Comparison of ENCODE assay signal across 18 cellular contexts in the genomic region with DNA sequence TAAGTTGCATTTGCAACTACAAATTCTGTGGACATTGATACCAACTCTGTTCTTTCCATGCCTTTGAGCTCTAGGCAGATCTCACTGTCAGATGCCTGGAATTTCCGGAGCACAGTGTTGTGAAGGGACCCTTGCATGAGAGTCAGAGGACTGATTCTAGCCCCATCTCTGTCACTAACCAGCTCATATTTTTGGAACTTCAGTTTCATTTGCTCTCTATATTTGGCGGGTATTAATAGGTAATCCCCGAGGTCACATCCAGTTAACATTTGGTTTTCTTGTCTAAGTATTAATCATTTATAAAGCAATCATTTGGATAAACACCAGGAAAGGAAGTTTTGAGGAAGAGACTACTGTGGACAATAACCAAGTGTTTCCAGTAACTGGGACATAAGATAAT.
DNase-seq lines count a peak whose midpoint lies in the region; ATAC-seq, FAIRE-seq and TF ChIP-seq lines count a peak whose summit lies in the region.
"Had no signal": no experiment of that assay in that cellular context is flagged by ENCODE, and none has a peak within 500 bp of the region (broad histone marks: within the 10 kb centered on the region; RNA-seq: fewer than 3 reads in every experiment).

No MANE protein-coding gene starts in this region.

- intact Hi-C loops in pancreas (cut with DNase I), result no loop called here

- FAIRE-seq in H1 (lab: Jason Lieb, UNC) (no peak), pancreas (lab: Jason Lieb, UNC) (no peak)

- H2BK120ac ChIP-seq in H1 (replicated peaks; ENCODE audit: low read depth, low read length), result no peak overlapping the region

- H3K4ac ChIP-seq in H1 (replicated peaks; ENCODE audit: insufficient read length, low read depth, low read length), result no peak overlapping the region

- DNase-seq in H1 (ENCODE audit: low read depth in 1 of 2, low spot score in 2 of 2) (no peak), pancreas (no peak), caudate nucleus (lab: John Stamatoyannopoulos, UW) (no peak)
- no peak for DNase-seq in activated CD8-positive, alpha-beta memory T cell treated with anti-CD3 and anti-CD28 coated beads, Interleukin-2, amount 10 ng/mL, durations not matched to agents 7 days and 5 days
- DNase-seq: activated CD8-positive, alpha-beta T cell treated with anti-CD3 and anti-CD28 coated beads, Interleukin-2, amount 10 ng/mL, durations not matched to agents 7 days and 5 days; activated effector memory CD4-positive, alpha-beta T cell treated with Interleukin-2 at 50 U/mL for 16 hours; erythroblast; GOT3; hypothalamus; KG1; NCI-H1694; NCI-H526 had no signal

- H2AK5ac ChIP-seq in H1 (ENCODE audit: low read depth, low read length), result no peak overlapping the region

- no peaks in the 10 kb centered on the region for H3K4me1 Mint-ChIP-seq in activated CD8-positive, alpha-beta memory T cell treated with anti-CD3 and anti-CD28 coated beads, Interleukin-2, amount 10 ng/mL, durations not matched to agents 7 days and 5 days
- H3K4me1 Mint-ChIP-seq: memory B cell had no signal

- peaks cover 24% of the 10 kb centered on the region for H3K36me3 Mint-ChIP-seq in activated CD8-positive, alpha-beta memory T cell treated with anti-CD3 and anti-CD28 coated beads, Interleukin-2, amount 10 ng/mL, durations not matched to agents 7 days and 5 days

- H3K27me3 ChIP-seq in H1 (replicated peaks in 1 of 4; ENCODE audit: control insufficient read depth in 3 of 4, extremely low read depth in 1 of 4, insufficient read depth in 3 of 4, low read length in 3 of 4), result no peaks in the 10 kb centered on the region
- no peaks in the 10 kb centered on the region for H3K27me3 ChIP-seq in pancreas
- H3K27me3 ChIP-seq: cardiac muscle cell had no signal

- no peak overlapping the region for H2BK5ac ChIP-seq in H1 (ENCODE audit: low read depth, low read length)

- WGBS in H1 (ENCODE audit: extremely low coverage in 1 of 2, insufficient coverage in 1 of 2, insufficient read length in 1 of 2, insufficient replicate concordance in 2 of 2, low coverage in 1 of 2, low lambda C conversion rate in 2 of 2, missing lambda C conversion rate in 1 of 2), 2 experiments, result 90% methylated on average over 3 of the region's 3 CpGs; no CpG with 5 or more reads in 1 of the 2 experiments
- WGBS in pancreas, 2 donors, result 32 to 58% methylated on average over 3 of the region's 3 CpGs

- POLR2A ChIA-PET in H1 (lab: Charles Lee; ENCODE audit: partially characterized antibody), result no interaction called here

- no peak overlapping the region for H3K56ac ChIP-seq in H1 (replicated peaks; ENCODE audit: insufficient read length, low read depth, low read length)

- H3K9me3 Mint-ChIP-seq in activated CD8-positive, alpha-beta memory T cell treated with anti-CD3 and anti-CD28 coated beads, Interleukin-2, amount 10 ng/mL, durations not matched to agents 7 days and 5 days (ENCODE audit: low read depth), result no peaks in the 10 kb centered on the region

- no peak for TF ChIP-seq EP300 in H1 (IDR thresholded peaks at IDR 0.05; ENCODE audit: borderline replicate concordance in 1 of 2, low read depth in 2 of 2, low read length in 2 of 2)

- H3K4me1 ChIP-seq in H1 (replicated peaks in 1 of 4; ENCODE audit: control insufficient read depth in 3 of 4, insufficient read depth in 4 of 4, low read length in 3 of 4) (peaks cover 0 to 4% (median 2%) of the 10 kb centered on the region in 4 experiments; a peak in 3 of 7 replicates), pancreas (peaks cover 3 to 38% (median 23%) of the 10 kb centered on the region in 3 donors)

- no peaks in the 10 kb centered on the region for H3K9me3 ChIP-seq in H1 (ENCODE audit: insufficient read depth in 2 of 2, low read depth in 1 of 2, low read length in 1 of 2)
- no peaks in the 10 kb centered on the region for H3K9me3 ChIP-seq in pancreas

- TF ChIP-seq POLR2A in H1 (IDR thresholded peaks at IDR 0.05; ENCODE audit: control extremely low read depth in 1 of 2, low read depth in 2 of 2, low read length in 2 of 2), result no peak

- no peak overlapping the region for H3K4me2 ChIP-seq in H1 (ENCODE audit: insufficient read depth in 1 of 2, low read depth in 2 of 2, low read length in 2 of 2)

- no peaks in the 10 kb centered on the region for H3K23me2 ChIP-seq in H1 (ENCODE audit: low read depth, low read length)

- no peak for TF ChIP-seq RAD21 in H1 (IDR thresholded peaks at IDR 0.05 in 1 of 2, conservative IDR thresholded peaks at IDR 0.05 in 1 of 2; ENCODE audit: low read depth in 2 of 2, low read length in 2 of 2)

- TF ChIP-seq CTCF in H1 (IDR thresholded peaks at IDR 0.05; ENCODE audit: control extremely low read depth in 1 of 3, insufficient read depth in 1 of 3, low read depth in 1 of 3, low read length in 3 of 3) (no peak), pancreas (IDR thresholded peaks at IDR 0.05) (no peak)

- no peak overlapping the region for H2BK12ac ChIP-seq in H1 (ENCODE audit: low read depth, low read length)

- peak; percentile 64 for ATAC-seq in GM19463 (IDR thresholded peaks at IDR 0.05; ENCODE audit: unreplicated experiment)
- ATAC-seq in HG03135 (IDR thresholded peaks at IDR 0.05; ENCODE audit: unreplicated experiment), result peak; percentile 63
- peak; percentile 24 to 68 (median 51) for ATAC-seq in pancreas
- ATAC-seq in activated CD8-positive, alpha-beta memory T cell treated with anti-CD3 and anti-CD28 coated beads, Interleukin-2, amount 10 ng/mL, durations not matched to agents 7 days and 5 days, result no peak
- ATAC-seq in GM21390 (IDR thresholded peaks at IDR 0.05; ENCODE audit: unreplicated experiment), result no peak
- ATAC-seq: activated CD8-positive, alpha-beta T cell treated with anti-CD3 and anti-CD28 coated beads, Interleukin-2, amount 10 ng/mL, durations not matched to agents 7 days and 5 days had no signal

- no peak overlapping the region for H2BK20ac ChIP-seq in H1 (ENCODE audit: low read length)

- no peak overlapping the region for H3K4me3 Mint-ChIP-seq in activated CD8-positive, alpha-beta memory T cell treated with anti-CD3 and anti-CD28 coated beads, Interleukin-2, amount 10 ng/mL, durations not matched to agents 7 days and 5 days
- H3K4me3 Mint-ChIP-seq: activated CD8-positive, alpha-beta T cell treated with anti-CD3 and anti-CD28 coated beads, Interleukin-2, amount 10 ng/mL, durations not matched to agents 7 days and 5 days; memory B cell had no signal

- H4K5ac ChIP-seq in H1 (ENCODE audit: insufficient read length, low read depth, low read length), result no peak overlapping the region

- no peak overlapping the region for H4K8ac ChIP-seq in H1 (ENCODE audit: extremely low read depth, insufficient read depth, low read length)

- H2AFZ ChIP-seq in H1 (ENCODE audit: low read length), result no peak overlapping the region

- H2BK15ac ChIP-seq in H1 (ENCODE audit: low read length), result no peak overlapping the region

- H3K27me3 Mint-ChIP-seq in activated CD8-positive, alpha-beta memory T cell treated with anti-CD3 and anti-CD28 coated beads, Interleukin-2, amount 10 ng/mL, durations not matched to agents 7 days and 5 days, result no peaks in the 10 kb centered on the region
- H3K27me3 Mint-ChIP-seq: memory B cell had no signal

- H3K27ac ChIP-seq in H1 (ENCODE audit: low read depth, low read length) (peak overlapping the region; percentile 35; the same call in 1 of the 2 replicates), pancreas (peak overlapping the region in 3 of 4 donors; percentile 4 to 63 (median 50)), caudate nucleus (ENCODE audit: low read depth, low read length) (no peak overlapping the region)
- H3K27ac ChIP-seq: C4-2B, cardiac muscle cell had no signal

- H3K27ac Mint-ChIP-seq in activated CD8-positive, alpha-beta memory T cell treated with anti-CD3 and anti-CD28 coated beads, Interleukin-2, amount 10 ng/mL, durations not matched to agents 7 days and 5 days, result no peak overlapping the region
- H3K27ac Mint-ChIP-seq: activated CD8-positive, alpha-beta T cell treated with anti-CD3 and anti-CD28 coated beads, Interleukin-2, amount 10 ng/mL, durations not matched to agents 7 days and 5 days; memory B cell had no signal

- CTCF ChIA-PET in H1 (lab: Charles Lee; ENCODE audit: partially characterized antibody), result interaction anchor here (0.6 kb wide), 1 partner anchor 943 kb away, joined by 3 read pairs; no protein-coding TSS in a partner anchor
- CTCF ChIA-PET in activated CD8-positive, alpha-beta memory T cell treated with anti-CD3 and anti-CD28 coated beads, Interleukin-2, amount 10 ng/mL, durations not matched to agents 7 days and 5 days (lab: Charles Lee), result no interaction called here

- no peak overlapping the region for H3K23ac ChIP-seq in H1 (ENCODE audit: insufficient read length)

- H3K4me3 ChIP-seq in H1 (ENCODE audit: extremely low read depth in 1 of 4, insufficient read depth in 2 of 4, low read depth in 3 of 4, low read length in 4 of 4) (no peak overlapping the region), pancreas (no peak overlapping the region)
- H3K4me3 ChIP-seq: cardiac muscle cell had no signal

- no peak overlapping the region for H3K18ac ChIP-seq in H1 (ENCODE audit: extremely low read depth, low read length)

- no peak overlapping the region for H3K14ac ChIP-seq in H1 (ENCODE audit: insufficient read length)

- H3K79me1 ChIP-seq in H1 (ENCODE audit: low read depth, low read length), result no peaks in the 10 kb centered on the region

- no peak overlapping the region for H4K91ac ChIP-seq in H1 (replicated peaks; ENCODE audit: insufficient read length, low read length)

- H3K36me3 ChIP-seq in H1 (ENCODE audit: control insufficient read depth in 2 of 4, insufficient read depth in 4 of 4, low read length in 3 of 4), result peaks cover 0 to 17% (median 5%) of the 10 kb centered on the region in 4 experiments; a peak in 3 of 8 replicates
- no peaks in the 10 kb centered on the region for H3K36me3 ChIP-seq in pancreas
- H3K36me3 ChIP-seq: cardiac muscle cell had no signal

- H3K9ac ChIP-seq in H1 (replicated peaks in 1 of 4; ENCODE audit: extremely low read depth in 1 of 4, low read depth in 3 of 4, low read length in 3 of 4), result no peak overlapping the region

- H4K20me1 ChIP-seq in H1 (replicated peaks in 1 of 2; ENCODE audit: control insufficient read depth in 1 of 2, insufficient read depth in 2 of 2, low read length in 2 of 2), result peaks cover 0 to 3% of the 10 kb centered on the region in 2 experiments

- 0 out of 4 replicates have a peak, but pooled peaks cover 0 to 3% of the 10 kb centered on the region in 2 experiments for H3K79me2 ChIP-seq in H1 (ENCODE audit: control insufficient read depth in 1 of 2, insufficient read depth in 2 of 2, low read length in 2 of 2)

TF ChIP-seq in H1, 55 proteins besides CTCF, POLR2A, EP300 and RAD21:
- TF ChIP-seq CBX5 (IDR thresholded peaks at IDR 0.05; ENCODE audit: low read depth, low read length) (no peak), TEAD4 (IDR thresholded peaks at IDR 0.05; ENCODE audit: low read depth, low read length) (peak; percentile 32; the same call in 1 of the 2 replicates)
TF ChIP-seq in H1: peak in this region for 1.

Comparison
In these comparisons a context has a peak if more than half of its experiments do, and no peak if none do; other contexts are left out.
1. ATAC-seq: peak in GM19463 (single experiment), HG03135 (single experiment) and pancreas (4 of 4); none in activated CD8-positive, alpha-beta memory T cell treated with anti-CD3 and anti-CD28 coated beads, Interleukin-2, amount 10 ng/mL, durations not matched to agents 7 days and 5 days (single experiment) and GM21390 (single experiment).